Comparison of ENCODE assay signal across 17 cellular contexts in the genomic region with DNA sequence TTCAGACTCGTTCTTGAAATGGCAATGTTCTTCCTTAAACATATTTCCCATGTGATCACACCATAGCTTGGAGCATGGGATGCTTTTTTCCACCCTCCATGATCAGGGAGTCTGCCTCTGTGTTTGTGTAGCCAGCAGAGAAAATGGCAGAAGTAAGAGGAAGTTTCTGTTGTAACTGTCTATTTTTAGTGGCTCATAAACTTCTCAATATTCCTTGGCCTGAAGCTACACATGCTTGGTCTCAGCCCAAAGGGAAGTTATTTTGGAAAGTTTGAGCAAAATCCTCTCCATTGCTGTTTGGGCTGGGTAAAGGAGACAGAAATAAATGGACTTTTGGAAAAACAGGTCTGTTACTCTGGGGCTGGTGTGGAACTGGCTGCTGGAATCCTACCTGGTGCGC. TPM values are rescaled to one million over a fixed set of nuclear protein-coding genes. Genes with fewer than 3 reads are reported as not detected.
DNase-seq lines count a peak whose midpoint lies in the region; ATAC-seq and TF ChIP-seq lines count a peak whose summit lies in the region.
"Had no signal": no experiment of that assay in that cellular context is flagged by ENCODE, and none has a peak within 500 bp of the region (broad histone marks: within the 10 kb centered on the region; RNA-seq: fewer than 3 reads in every experiment).

No MANE protein-coding gene starts in this region.

- H3K36me3 ChIP-seq in BLaER1 (no peaks in the 10 kb centered on the region), prostate gland (no peaks in the 10 kb centered on the region)

- H3K4me2 ChIP-seq in BLaER1 = peak overlapping the region; percentile 69

- DNase-seq in HL-60 (ENCODE audit: low read depth in 1 of 2, low spot score in 1 of 2) (peak in 1 of 2 experiments; percentile 18), coronary artery (ENCODE audit: low spot score) (no peak), prostate gland (ENCODE audit: low spot score) (peak; percentile 14)
- no peak for DNase-seq in stimulated activated CD4-positive, alpha-beta T cell treated with anti-CD3 and anti-CD28 coated beads, Interleukin-12 subunit alpha, Interleukin-12 subunit beta, amount 100 ng/mL, for 4 hours
- DNase-seq in activated CD8-positive, alpha-beta T cell treated with anti-CD3 and anti-CD28 coated beads for 36 hours = no peak
- DNase-seq: activated B cell treated with CpG ODN at 0.5 μM for 24 hours, DMS53, foreskin melanocyte, NCI-H1105 had no signal

- H3K4me1 ChIP-seq in BLaER1 (peaks cover 74% of the 10 kb centered on the region), prostate gland (replicated peaks) (no peaks in the 10 kb centered on the region)

- TF ChIP-seq POLR2A in prostate gland (IDR thresholded peaks at IDR 0.05) = no peak

- no peaks in the 10 kb centered on the region for H3K4me1 Mint-ChIP-seq in activated CD8-positive, alpha-beta T cell treated with anti-CD3 and anti-CD28 coated beads for 36 hours (ENCODE audit: low read depth)
- H3K4me1 Mint-ChIP-seq: activated B cell treated with CpG ODN at 0.5 μM for 24 hours, IgD-negative memory B cell had no signal

- H3K27ac ChIP-seq in BLaER1 = peak overlapping the region; percentile 65
- peak overlapping the region; percentile 49 for H3K27ac ChIP-seq in HL-60 (replicated peaks)
- H3K27ac ChIP-seq in coronary artery = peak overlapping the region; percentile 46 to 64
- H3K27ac ChIP-seq in prostate gland = peak overlapping the region; percentile 9 to 29

- H3K4me3 Mint-ChIP-seq in activated CD8-positive, alpha-beta T cell treated with anti-CD3 and anti-CD28 coated beads for 36 hours = no peak overlapping the region
- H3K4me3 Mint-ChIP-seq: activated B cell treated with CpG ODN at 0.5 μM for 24 hours; central memory CD8-positive, alpha-beta T cell; IgD-negative memory B cell; memory B cell; natural killer cell treated with Interleukin-12 subunit alpha and Interleukin-12 subunit beta and Interleukin-15 and Interleukin-18, amount 100 ng/mL, for 72 hours had no signal

- no peaks in the 10 kb centered on the region for H3K27me3 Mint-ChIP-seq in activated CD8-positive, alpha-beta T cell treated with anti-CD3 and anti-CD28 coated beads for 36 hours
- H3K27me3 Mint-ChIP-seq: central memory CD8-positive, alpha-beta T cell; natural killer cell treated with Interleukin-12 subunit alpha and Interleukin-12 subunit beta and Interleukin-15 and Interleukin-18, amount 100 ng/mL, for 72 hours had no signal

- H3K9me3 ChIP-seq in BLaER1 (no peaks in the 10 kb centered on the region), prostate gland (no peaks in the 10 kb centered on the region)

- H3K4me3 ChIP-seq in BLaER1 (0 out of 2 replicates have a peak overlapping the region, but pooled peaks have one; percentile 5), HL-60 (replicated peaks; ENCODE audit: insufficient read depth, low read length) (no peak overlapping the region), coronary artery (no peak overlapping the region), prostate gland (no peak overlapping the region)

- POLR2A ChIA-PET in activated CD8-positive, alpha-beta T cell treated with anti-CD3 and anti-CD28 coated beads for 36 hours (lab: Charles Lee) = no interaction called here

- H3K9me3 Mint-ChIP-seq in activated CD8-positive, alpha-beta T cell treated with anti-CD3 and anti-CD28 coated beads for 36 hours = no peaks in the 10 kb centered on the region
- H3K9me3 Mint-ChIP-seq: activated B cell treated with CpG ODN at 0.5 μM for 24 hours; central memory CD8-positive, alpha-beta T cell; IgD-negative memory B cell; memory B cell; natural killer cell treated with Interleukin-12 subunit alpha and Interleukin-12 subunit beta and Interleukin-15 and Interleukin-18, amount 100 ng/mL, for 72 hours had no signal

- no peaks in the 10 kb centered on the region for H3K36me3 Mint-ChIP-seq in activated CD8-positive, alpha-beta T cell treated with anti-CD3 and anti-CD28 coated beads for 36 hours (ENCODE audit: low read depth)
- H3K36me3 Mint-ChIP-seq: memory B cell; natural killer cell treated with Interleukin-12 subunit alpha and Interleukin-12 subunit beta and Interleukin-15 and Interleukin-18, amount 100 ng/mL, for 72 hours had no signal

- WGBS in prostate gland = 21% methylated on average over 2 of the region's 2 CpGs

- intact Hi-C loops in prostate gland (cut with DNase I) = no loop called here
- intact Hi-C loops in activated CD8-positive, alpha-beta T cell treated with anti-CD3 and anti-CD28 coated beads for 36 hours (cut with micrococcal nuclease) = no loop called here

- no peaks in the 10 kb centered on the region for H4K20me1 ChIP-seq in BLaER1

- H3K27ac Mint-ChIP-seq in activated CD8-positive, alpha-beta T cell treated with anti-CD3 and anti-CD28 coated beads for 36 hours = no peak overlapping the region
- H3K27ac Mint-ChIP-seq: activated B cell treated with CpG ODN at 0.5 μM for 24 hours; IgD-negative memory B cell; memory B cell; natural killer cell treated with Interleukin-12 subunit alpha and Interleukin-12 subunit beta and Interleukin-15 and Interleukin-18, amount 100 ng/mL, for 72 hours had no signal

- ATAC-seq in HG02884 (IDR thresholded peaks at IDR 0.05; ENCODE audit: unreplicated experiment) = no peak
- no peak for ATAC-seq in GM19463 (IDR thresholded peaks at IDR 0.05; ENCODE audit: unreplicated experiment)
- no peak for ATAC-seq in activated CD8-positive, alpha-beta T cell treated with anti-CD3 and anti-CD28 coated beads for 36 hours
- ATAC-seq: natural killer cell treated with Interleukin-12 subunit alpha and Interleukin-12 subunit beta and Interleukin-15 and Interleukin-18, amount 100 ng/mL, for 72 hours; Panc1 had no signal

- TF ChIP-seq CTCF in HL-60 (IDR thresholded peaks at IDR 0.05; ENCODE audit: insufficient read depth, low read length) (no peak), coronary artery (IDR thresholded peaks at IDR 0.05) (no peak), prostate gland (IDR thresholded peaks at IDR 0.05) (no peak)
- TF ChIP-seq CTCF in activated CD8-positive, alpha-beta T cell treated with anti-CD3 and anti-CD28 coated beads for 36 hours (IDR thresholded peaks at IDR 0.05) = no peak

- CTCF ChIA-PET in activated CD8-positive, alpha-beta T cell treated with anti-CD3 and anti-CD28 coated beads for 36 hours (lab: Charles Lee) = no interaction called here

- H3K27me3 ChIP-seq in BLaER1 = no peaks in the 10 kb centered on the region
- no peaks in the 10 kb centered on the region for H3K27me3 ChIP-seq in HL-60 (ENCODE audit: insufficient read depth, poor library complexity, severe bottlenecking)
- no peaks in the 10 kb centered on the region for H3K27me3 ChIP-seq in prostate gland (replicated peaks; ENCODE audit: insufficient read depth)

- H3K9ac ChIP-seq in BLaER1 = no peak overlapping the region

RNA-seq across cellular contexts. Expression of a gene that starts 33.4 kb away (rescaled TPM):
- 100 to 1,000 TPM in 1 of 2 donors, 10 to 100 TPM in 1; 71.7 to 249 TPM for total RNA-seq in prostate gland
- 1 to 10 TPM; 7.9 to 8.4 TPM for total RNA-seq in activated CD8-positive, alpha-beta T cell treated with anti-CD3 and anti-CD28 coated beads for 36 hours

Comparison
In these comparisons a context has a peak if more than half of its experiments do, and no peak if none do; other contexts are left out.
1. RNA of a gene that starts 33.4 kb away (total RNA-seq): 71.7 to 249 TPM in prostate gland; 7.9 to 8.4 TPM in activated CD8-positive, alpha-beta T cell treated with anti-CD3 and anti-CD28 coated beads for 36 hours; every median in the first group is over 4 times any median in the second.
2. Peak in every context shown above with its lines, with median percentiles within 50 percentile points of each other: H3K27ac ChIP-seq.